In genomic region chr7:123157606-123158005, GRCh38 we compare ENCODE assay signal across 4 cellular contexts. TPM values are rescaled to one million over a fixed set of nuclear protein-coding genes. Genes with fewer than 3 reads are reported as not detected.
"Had no signal": no experiment of that assay in that cellular context is flagged by ENCODE, and none has a peak within 500 bp of the region (broad histone marks: within the 10 kb centered on the region; RNA-seq: fewer than 3 reads in every experiment).

No MANE protein-coding gene starts in this region.

- DNase-seq: GDM1, GF-D8 had no signal

- H3K4me3 ChIP-seq: GM12878 had no signal

- ATAC-seq: GM12878 had no signal

RNA-seq across cellular contexts. Expression of gene SLC13A1, which starts 42.2 kb away (rescaled TPM):
- total RNA-seq: G401 had no signal
